Comparison of ENCODE assay signal across 8 cellular contexts in genomic region chr1:154870117-154870571, GRCh38. TPM values are rescaled to one million over a fixed set of nuclear protein-coding genes. Genes with fewer than 3 reads are reported as not detected.
DNase-seq lines count a peak whose midpoint lies in the region; ATAC-seq and TF ChIP-seq lines count a peak whose summit lies in the region.

TSS of gene KCNN3 (minus strand) at chr1:154870281. CDS start at chr1:154869964, 317 bp downstream.

- H3K36me3 ChIP-seq in fibroblast of lung (ENCODE audit: control insufficient read depth, insufficient read depth, low read length): no peaks in the 10 kb centered on the region

- H3K79me2 ChIP-seq in fibroblast of lung (ENCODE audit: control insufficient read depth, insufficient read depth, low read length): no peaks in the 10 kb centered on the region

- ATAC-seq in GM21528 (IDR thresholded peaks at IDR 0.05; ENCODE audit: low FRiP score, unreplicated experiment): peak; percentile 73
- peak; percentile 87 to 91 for ATAC-seq in activated T-cell treated with anti-CD3 and anti-CD28 coated beads, Interleukin-2, amount 50 U/mL, for 72 hours (replicated peaks in 1 of 2)
- ATAC-seq in naive thymus-derived CD8-positive, alpha-beta T cell: peak; percentile 90 to 94
- ATAC-seq in stimulated activated naive B cell treated with anti-CD40 and anti-IgM and Interleukin-4, amounts not matched to agents 10 μg/mL and 1 μg/mL and 100 μg/mL, for 72 hours (replicated peaks): peak; percentile 94

- no peak within 1 kb of the TSS for H3K9ac ChIP-seq in fibroblast of lung (ENCODE audit: insufficient read depth, low read length)

- H3K4me1 ChIP-seq in fibroblast of lung (ENCODE audit: control insufficient read depth, extremely low read depth, insufficient read depth, low read length): no peaks in the 10 kb centered on the region

- peaks cover 45% of the 10 kb centered on the region for H3K27me3 ChIP-seq in fibroblast of lung (ENCODE audit: control insufficient read depth, insufficient read depth, low read length)

- no peak within 1 kb of the TSS for H3K27ac Mint-ChIP-seq in activated T-cell treated with anti-CD3 and anti-CD28 coated beads, Interleukin-2, amount 50 U/mL, for 72 hours
- H3K27ac Mint-ChIP-seq in naive thymus-derived CD8-positive, alpha-beta T cell: peak within 1 kb of the TSS in 1 of 10 donors; percentile 2
- peak within 1 kb of the TSS; percentile 70 for H3K27ac Mint-ChIP-seq in stimulated activated naive B cell treated with anti-CD40 and anti-IgM and Interleukin-4, amounts not matched to agents 10 μg/mL and 1 μg/mL and 100 μg/mL, for 72 hours

- H3K4me3 Mint-ChIP-seq in activated T-cell treated with anti-CD3 and anti-CD28 coated beads, Interleukin-2, amount 50 U/mL, for 72 hours: peak within 1 kb of the TSS; percentile 44 to 73
- peak within 1 kb of the TSS in 9 of 10 donors; percentile 14 to 55 (median 33) for H3K4me3 Mint-ChIP-seq in naive thymus-derived CD8-positive, alpha-beta T cell
- peak within 1 kb of the TSS; percentile 65 to 67 for H3K4me3 Mint-ChIP-seq in stimulated activated naive B cell treated with anti-CD40 and anti-IgM and Interleukin-4, amounts not matched to agents 10 μg/mL and 1 μg/mL and 100 μg/mL, for 72 hours

- H3K36me3 Mint-ChIP-seq in activated T-cell treated with anti-CD3 and anti-CD28 coated beads, Interleukin-2, amount 50 U/mL, for 72 hours (ENCODE audit: insufficient read depth in 2 of 2): no peaks in the 10 kb centered on the region
- peaks cover 0 to 2% (median 0%) of the 10 kb centered on the region in 3 donors for H3K36me3 Mint-ChIP-seq in naive thymus-derived CD8-positive, alpha-beta T cell
- no peaks in the 10 kb centered on the region for H3K36me3 Mint-ChIP-seq in stimulated activated naive B cell treated with anti-CD40 and anti-IgM and Interleukin-4, amounts not matched to agents 10 μg/mL and 1 μg/mL and 100 μg/mL, for 72 hours

- no peak within 1 kb of the TSS for H2AFZ ChIP-seq in fibroblast of lung (ENCODE audit: low read length)

- DNase-seq in DMS 273 (lab: John Stamatoyannopoulos, UW; ENCODE audit: unreplicated experiment) (peak; percentile 99), HuH-7.5 (ENCODE audit: low spot score) (peak; percentile 97), OCI-M1 (lab: John Stamatoyannopoulos, UW) (peak; percentile 98), fibroblast of lung (ENCODE audit: low read depth in 2 of 2) (peak; percentile 79 to 83)
- DNase-seq in activated T-cell treated with anti-CD3 and anti-CD28 coated beads, Interleukin-2, amount 50 U/mL, for 72 hours: peak; percentile 76 to 81
- DNase-seq in naive thymus-derived CD8-positive, alpha-beta T cell: peak; percentile 33 to 73 (median 54)
- peak; percentile 85 for DNase-seq in stimulated activated naive B cell treated with anti-CD40 and anti-IgM and Interleukin-4, amounts not matched to agents 10 μg/mL and 1 μg/mL and 100 μg/mL, for 72 hours

- H4K20me1 ChIP-seq in fibroblast of lung (ENCODE audit: control insufficient read depth, extremely low read depth, insufficient read depth, low read length): no peaks in the 10 kb centered on the region

- H3K4me2 ChIP-seq in fibroblast of lung (ENCODE audit: extremely low read depth, insufficient read depth, low read length): peak within 1 kb of the TSS; percentile 23

- no peak for TF ChIP-seq CTCF in fibroblast of lung (conservative IDR thresholded peaks at IDR 0.05 in 1 of 2, IDR thresholded peaks at IDR 0.05 in 1 of 2; ENCODE audit: low read depth in 1 of 2, low read length in 2 of 2)

- H3K4me1 Mint-ChIP-seq in activated T-cell treated with anti-CD3 and anti-CD28 coated beads, Interleukin-2, amount 50 U/mL, for 72 hours (ENCODE audit: low read depth): peaks cover 47% of the 10 kb centered on the region
- peaks cover 17 to 25% (median 22%) of the 10 kb centered on the region in 4 donors for H3K4me1 Mint-ChIP-seq in naive thymus-derived CD8-positive, alpha-beta T cell
- peaks cover 54 to 65% of the 10 kb centered on the region in 2 donors for H3K4me1 Mint-ChIP-seq in stimulated activated naive B cell treated with anti-CD40 and anti-IgM and Interleukin-4, amounts not matched to agents 10 μg/mL and 1 μg/mL and 100 μg/mL, for 72 hours

- H3K9me3 ChIP-seq in fibroblast of lung (ENCODE audit: control insufficient read depth, insufficient read depth, low read depth, low read length): no peaks in the 10 kb centered on the region

- POLR2A ChIA-PET in naive thymus-derived CD8-positive, alpha-beta T cell (lab: Charles Lee): no interaction called here

- H3K4me3 ChIP-seq in fibroblast of lung (replicated peaks in 1 of 4; ENCODE audit: control extremely low read depth in 1 of 4, insufficient read depth in 1 of 4, low read depth in 3 of 4, low read length in 4 of 4): peak within 1 kb of the TSS in 1 of 4 experiments; percentile 16

- no peaks in the 10 kb centered on the region for H3K9me3 Mint-ChIP-seq in activated T-cell treated with anti-CD3 and anti-CD28 coated beads, Interleukin-2, amount 50 U/mL, for 72 hours
- H3K9me3 Mint-ChIP-seq in naive thymus-derived CD8-positive, alpha-beta T cell: no peaks in the 10 kb centered on the region
- H3K9me3 Mint-ChIP-seq in stimulated activated naive B cell treated with anti-CD40 and anti-IgM and Interleukin-4, amounts not matched to agents 10 μg/mL and 1 μg/mL and 100 μg/mL, for 72 hours: no peaks in the 10 kb centered on the region

- peaks cover 50% of the 10 kb centered on the region for H3K27me3 Mint-ChIP-seq in activated T-cell treated with anti-CD3 and anti-CD28 coated beads, Interleukin-2, amount 50 U/mL, for 72 hours (ENCODE audit: low read depth)
- H3K27me3 Mint-ChIP-seq in naive thymus-derived CD8-positive, alpha-beta T cell: peaks cover 14 to 52% (median 44%) of the 10 kb centered on the region in 5 donors
- H3K27me3 Mint-ChIP-seq in stimulated activated naive B cell treated with anti-CD40 and anti-IgM and Interleukin-4, amounts not matched to agents 10 μg/mL and 1 μg/mL and 100 μg/mL, for 72 hours: peaks cover 47 to 54% of the 10 kb centered on the region in 2 donors

- H3K27ac ChIP-seq in fibroblast of lung (ENCODE audit: insufficient read depth, low read length): no peak within 1 kb of the TSS

RNA-seq across cellular contexts. Expression of gene KCNN3, which starts in this region (rescaled TPM):
- under 1 TPM; 0.10 to 0.42 TPM for total RNA-seq in activated T-cell treated with anti-CD3 and anti-CD28 coated beads, Interleukin-2, amount 50 U/mL, for 72 hours
- total RNA-seq in fibroblast of lung: not detected in 2 replicates
- polyA plus RNA-seq in fibroblast of lung: not detected in 2 replicates
- polyA plus RNA-seq in fibroblast of lung (2012): not detected in 2 replicates
- not detected in 2 replicates for polyA minus RNA-seq in fibroblast of lung (ENCODE audit: low replicate concordance)
- under 1 TPM in 1 of 2 experiments, not detected in 1; 0.08 TPM for total RNA-seq in naive thymus-derived CD8-positive, alpha-beta T cell
- polyA plus RNA-seq in naive thymus-derived CD8-positive, alpha-beta T cell: not detected

Comparison
In these comparisons a context has a peak if more than half of its experiments do, and no peak if none do; other contexts are left out.
1. Peak in DNase-seq and ATAC-seq in activated T-cell treated with anti-CD3 and anti-CD28 coated beads, Interleukin-2, amount 50 U/mL, for 72 hours; RNA of the gene not detected or under 1 TPM.
2. Peak in DNase-seq and H3K4me2 ChIP-seq in fibroblast of lung; RNA of the gene not detected or under 1 TPM.
3. Peak in DNase-seq and ATAC-seq in naive thymus-derived CD8-positive, alpha-beta T cell; RNA of the gene not detected or under 1 TPM.